ENCODE assay signal across 1 cellular context in genomic region chr6:139374357-139375238, GRCh38.
TF ChIP-seq lines count a peak whose summit lies in the region.

A gene with protein sequence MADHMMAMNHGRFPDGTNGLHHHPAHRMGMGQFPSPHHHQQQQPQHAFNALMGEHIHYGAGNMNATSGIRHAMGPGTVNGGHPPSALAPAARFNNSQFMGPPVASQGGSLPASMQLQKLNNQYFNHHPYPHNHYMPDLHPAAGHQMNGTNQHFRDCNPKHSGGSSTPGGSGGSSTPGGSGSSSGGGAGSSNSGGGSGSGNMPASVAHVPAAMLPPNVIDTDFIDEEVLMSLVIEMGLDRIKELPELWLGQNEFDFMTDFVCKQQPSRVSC (minus strand): TSS chr6:139374648. CDS start chr6:139373944, 704 bp downstream.

TF ChIP-seq in K562, 482 proteins besides CTCF, POLR2A, EP300 and RAD21 (continued from another document and continues in another):
- TF ChIP-seq, protein P1, sequence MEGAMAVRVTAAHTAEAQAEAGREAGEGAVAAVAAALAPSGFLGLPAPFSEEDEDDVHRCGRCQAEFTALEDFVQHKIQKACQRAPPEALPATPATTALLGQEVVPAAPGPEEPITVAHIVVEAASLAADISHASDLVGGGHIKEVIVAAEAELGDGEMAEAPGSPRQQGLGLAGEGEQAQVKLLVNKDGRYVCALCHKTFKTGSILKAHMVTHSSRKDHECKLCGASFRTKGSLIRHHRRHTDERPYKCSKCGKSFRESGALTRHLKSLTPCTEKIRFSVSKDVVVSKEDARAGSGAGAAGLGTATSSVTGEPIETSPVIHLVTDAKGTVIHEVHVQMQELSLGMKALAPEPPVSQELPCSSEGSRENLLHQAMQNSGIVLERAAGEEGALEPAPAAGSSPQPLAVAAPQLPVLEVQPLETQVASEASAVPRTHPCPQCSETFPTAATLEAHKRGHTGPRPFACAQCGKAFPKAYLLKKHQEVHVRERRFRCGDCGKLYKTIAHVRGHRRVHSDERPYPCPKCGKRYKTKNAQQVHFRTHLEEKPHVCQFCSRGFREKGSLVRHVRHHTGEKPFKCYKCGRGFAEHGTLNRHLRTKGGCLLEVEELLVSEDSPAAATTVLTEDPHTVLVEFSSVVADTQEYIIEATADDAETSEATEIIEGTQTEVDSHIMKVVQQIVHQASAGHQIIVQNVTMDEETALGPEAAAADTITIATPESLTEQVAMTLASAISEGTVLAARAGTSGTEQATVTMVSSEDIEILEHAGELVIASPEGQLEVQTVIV (CRISPR knock-in tag; IDR thresholded peaks at IDR 0.05; ENCODE audit: borderline replicate concordance): no peak; the same call in 1 of the 2 replicates
- peak; percentile 78 for TF ChIP-seq VEZF1 (CRISPR knock-in tag; IDR thresholded peaks at IDR 0.05)
- TF ChIP-seq ARID2 (IDR thresholded peaks at IDR 0.05): no peak
- TF ChIP-seq, protein P2, sequence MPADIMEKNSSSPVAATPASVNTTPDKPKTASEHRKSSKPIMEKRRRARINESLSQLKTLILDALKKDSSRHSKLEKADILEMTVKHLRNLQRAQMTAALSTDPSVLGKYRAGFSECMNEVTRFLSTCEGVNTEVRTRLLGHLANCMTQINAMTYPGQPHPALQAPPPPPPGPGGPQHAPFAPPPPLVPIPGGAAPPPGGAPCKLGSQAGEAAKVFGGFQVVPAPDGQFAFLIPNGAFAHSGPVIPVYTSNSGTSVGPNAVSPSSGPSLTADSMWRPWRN (IDR thresholded peaks at IDR 0.05; ENCODE audit: low read depth): no peak
- peak; percentile 67 for TF ChIP-seq HMGN3 (IDR thresholded peaks at IDR 0.05; ENCODE audit: borderline replicate concordance, extremely low read depth, insufficient read length, low read depth, low read length)
- TF ChIP-seq KAT7 (CRISPR knock-in tag; IDR thresholded peaks at IDR 0.05; ENCODE audit: borderline replicate concordance): peak; percentile 79
- no peak for TF ChIP-seq ZNF717 (CRISPR knock-in tag; IDR thresholded peaks at IDR 0.05)
- TF ChIP-seq HDAC1 (IDR thresholded peaks at IDR 0.05): peak in 1 of 2 experiments; percentile 44; a peak in 1 of 4 replicates
- no peak for TF ChIP-seq RFX1 (IDR thresholded peaks at IDR 0.05)
- TF ChIP-seq MED1 (CRISPR knock-in tag; IDR thresholded peaks at IDR 0.05; ENCODE audit: borderline replicate concordance): no peak
- TF ChIP-seq NR4A1 (CRISPR knock-in tag; IDR thresholded peaks at IDR 0.05): 0 out of 2 replicates have a peak, but pooled peaks have one; percentile 30
- 0 out of 2 replicates have a peak, but pooled peaks have one; percentile 15 for TF ChIP-seq NR4A1 (tag; IDR thresholded peaks at IDR 0.05)
- peak; percentile 88 for TF ChIP-seq PHB (CRISPR knock-in tag; IDR thresholded peaks at IDR 0.05)
- no peak for TF ChIP-seq ZKSCAN3 (CRISPR knock-in tag; IDR thresholded peaks at IDR 0.05)
- TF ChIP-seq CBX3 (IDR thresholded peaks at IDR 0.05; ENCODE audit: borderline replicate concordance in 1 of 2, low read length in 2 of 2): peak in 1 of 2 experiments; percentile 91; a peak in 2 of 3 replicates
- TF ChIP-seq ZBTB5 (IDR thresholded peaks at IDR 0.05): no peak
- TF ChIP-seq YY1 (IDR thresholded peaks at IDR 0.05; ENCODE audit: borderline replicate concordance in 1 of 3, control insufficient read depth in 1 of 3, extremely low read depth in 1 of 3, insufficient read depth in 3 of 3, insufficient read length in 1 of 3, insufficient replicate concordance in 2 of 3, low read depth in 1 of 3, low read length in 2 of 3): peak in 2 of 3 experiments; percentile 67 to 75
- TF ChIP-seq, protein P3, sequence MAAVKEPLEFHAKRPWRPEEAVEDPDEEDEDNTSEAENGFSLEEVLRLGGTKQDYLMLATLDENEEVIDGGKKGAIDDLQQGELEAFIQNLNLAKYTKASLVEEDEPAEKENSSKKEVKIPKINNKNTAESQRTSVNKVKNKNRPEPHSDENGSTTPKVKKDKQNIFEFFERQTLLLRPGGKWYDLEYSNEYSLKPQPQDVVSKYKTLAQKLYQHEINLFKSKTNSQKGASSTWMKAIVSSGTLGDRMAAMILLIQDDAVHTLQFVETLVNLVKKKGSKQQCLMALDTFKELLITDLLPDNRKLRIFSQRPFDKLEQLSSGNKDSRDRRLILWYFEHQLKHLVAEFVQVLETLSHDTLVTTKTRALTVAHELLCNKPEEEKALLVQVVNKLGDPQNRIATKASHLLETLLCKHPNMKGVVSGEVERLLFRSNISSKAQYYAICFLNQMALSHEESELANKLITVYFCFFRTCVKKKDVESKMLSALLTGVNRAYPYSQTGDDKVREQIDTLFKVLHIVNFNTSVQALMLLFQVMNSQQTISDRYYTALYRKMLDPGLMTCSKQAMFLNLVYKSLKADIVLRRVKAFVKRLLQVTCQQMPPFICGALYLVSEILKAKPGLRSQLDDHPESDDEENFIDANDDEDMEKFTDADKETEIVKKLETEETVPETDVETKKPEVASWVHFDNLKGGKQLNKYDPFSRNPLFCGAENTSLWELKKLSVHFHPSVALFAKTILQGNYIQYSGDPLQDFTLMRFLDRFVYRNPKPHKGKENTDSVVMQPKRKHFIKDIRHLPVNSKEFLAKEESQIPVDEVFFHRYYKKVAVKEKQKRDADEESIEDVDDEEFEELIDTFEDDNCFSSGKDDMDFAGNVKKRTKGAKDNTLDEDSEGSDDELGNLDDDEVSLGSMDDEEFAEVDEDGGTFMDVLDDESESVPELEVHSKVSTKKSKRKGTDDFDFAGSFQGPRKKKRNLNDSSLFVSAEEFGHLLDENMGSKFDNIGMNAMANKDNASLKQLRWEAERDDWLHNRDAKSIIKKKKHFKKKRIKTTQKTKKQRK (IDR thresholded peaks at IDR 0.05; ENCODE audit: borderline replicate concordance, low read depth, low read length): no peak
- TF ChIP-seq ZNF668 (CRISPR knock-in tag; IDR thresholded peaks at IDR 0.05): no peak
- TF ChIP-seq, protein P4, sequence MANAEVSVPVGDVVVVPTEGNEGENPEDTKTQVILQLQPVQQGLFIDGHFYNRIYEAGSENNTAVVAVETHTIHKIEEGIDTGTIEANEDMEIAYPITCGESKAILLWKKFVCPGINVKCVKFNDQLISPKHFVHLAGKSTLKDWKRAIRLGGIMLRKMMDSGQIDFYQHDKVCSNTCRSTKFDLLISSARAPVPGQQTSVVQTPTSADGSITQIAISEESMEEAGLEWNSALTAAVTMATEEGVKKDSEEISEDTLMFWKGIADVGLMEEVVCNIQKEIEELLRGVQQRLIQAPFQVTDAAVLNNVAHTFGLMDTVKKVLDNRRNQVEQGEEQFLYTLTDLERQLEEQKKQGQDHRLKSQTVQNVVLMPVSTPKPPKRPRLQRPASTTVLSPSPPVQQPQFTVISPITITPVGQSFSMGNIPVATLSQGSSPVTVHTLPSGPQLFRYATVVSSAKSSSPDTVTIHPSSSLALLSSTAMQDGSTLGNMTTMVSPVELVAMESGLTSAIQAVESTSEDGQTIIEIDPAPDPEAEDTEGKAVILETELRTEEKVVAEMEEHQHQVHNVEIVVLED (CRISPR knock-in tag; IDR thresholded peaks at IDR 0.05): peak; percentile 32; the same call in 1 of the 2 replicates
- no peak for TF ChIP-seq ZBTB12 (CRISPR knock-in tag; IDR thresholded peaks at IDR 0.05)
- TF ChIP-seq, protein P5, sequence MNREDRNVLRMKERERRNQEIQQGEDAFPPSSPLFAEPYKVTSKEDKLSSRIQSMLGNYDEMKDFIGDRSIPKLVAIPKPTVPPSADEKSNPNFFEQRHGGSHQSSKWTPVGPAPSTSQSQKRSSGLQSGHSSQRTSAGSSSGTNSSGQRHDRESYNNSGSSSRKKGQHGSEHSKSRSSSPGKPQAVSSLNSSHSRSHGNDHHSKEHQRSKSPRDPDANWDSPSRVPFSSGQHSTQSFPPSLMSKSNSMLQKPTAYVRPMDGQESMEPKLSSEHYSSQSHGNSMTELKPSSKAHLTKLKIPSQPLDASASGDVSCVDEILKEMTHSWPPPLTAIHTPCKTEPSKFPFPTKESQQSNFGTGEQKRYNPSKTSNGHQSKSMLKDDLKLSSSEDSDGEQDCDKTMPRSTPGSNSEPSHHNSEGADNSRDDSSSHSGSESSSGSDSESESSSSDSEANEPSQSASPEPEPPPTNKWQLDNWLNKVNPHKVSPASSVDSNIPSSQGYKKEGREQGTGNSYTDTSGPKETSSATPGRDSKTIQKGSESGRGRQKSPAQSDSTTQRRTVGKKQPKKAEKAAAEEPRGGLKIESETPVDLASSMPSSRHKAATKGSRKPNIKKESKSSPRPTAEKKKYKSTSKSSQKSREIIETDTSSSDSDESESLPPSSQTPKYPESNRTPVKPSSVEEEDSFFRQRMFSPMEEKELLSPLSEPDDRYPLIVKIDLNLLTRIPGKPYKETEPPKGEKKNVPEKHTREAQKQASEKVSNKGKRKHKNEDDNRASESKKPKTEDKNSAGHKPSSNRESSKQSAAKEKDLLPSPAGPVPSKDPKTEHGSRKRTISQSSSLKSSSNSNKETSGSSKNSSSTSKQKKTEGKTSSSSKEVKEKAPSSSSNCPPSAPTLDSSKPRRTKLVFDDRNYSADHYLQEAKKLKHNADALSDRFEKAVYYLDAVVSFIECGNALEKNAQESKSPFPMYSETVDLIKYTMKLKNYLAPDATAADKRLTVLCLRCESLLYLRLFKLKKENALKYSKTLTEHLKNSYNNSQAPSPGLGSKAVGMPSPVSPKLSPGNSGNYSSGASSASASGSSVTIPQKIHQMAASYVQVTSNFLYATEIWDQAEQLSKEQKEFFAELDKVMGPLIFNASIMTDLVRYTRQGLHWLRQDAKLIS (CRISPR knock-in tag; IDR thresholded peaks at IDR 0.05): peak; percentile 97
- peak; percentile 97 for TF ChIP-seq LCOR (CRISPR knock-in tag; IDR thresholded peaks at IDR 0.05)
- no peak for TF ChIP-seq SIRT6 (IDR thresholded peaks at IDR 0.05; ENCODE audit: low read depth, low read length)
- TF ChIP-seq, protein P6, sequence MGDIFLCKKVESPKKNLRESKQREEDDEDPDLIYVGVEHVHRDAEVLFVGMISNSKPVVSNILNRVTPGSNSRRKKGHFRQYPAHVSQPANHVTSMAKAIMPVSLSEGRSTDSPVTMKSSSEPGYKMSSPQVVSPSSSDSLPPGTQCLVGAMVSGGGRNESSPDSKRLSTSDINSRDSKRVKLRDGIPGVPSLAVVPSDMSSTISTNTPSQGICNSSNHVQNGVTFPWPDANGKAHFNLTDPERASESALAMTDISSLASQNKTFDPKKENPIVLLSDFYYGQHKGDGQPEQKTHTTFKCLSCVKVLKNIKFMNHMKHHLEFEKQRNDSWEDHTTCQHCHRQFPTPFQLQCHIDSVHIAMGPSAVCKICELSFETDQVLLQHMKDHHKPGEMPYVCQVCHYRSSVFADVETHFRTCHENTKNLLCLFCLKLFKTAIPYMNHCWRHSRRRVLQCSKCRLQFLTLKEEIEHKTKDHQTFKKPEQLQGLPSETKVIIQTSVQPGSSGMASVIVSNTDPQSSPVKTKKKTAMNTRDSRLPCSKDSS (IDR thresholded peaks at IDR 0.05; ENCODE audit: low read depth, partially characterized antibody): no peak
- TF ChIP-seq BRD9 (IDR thresholded peaks at IDR 0.05; ENCODE audit: low read depth, partially characterized antibody): no peak
- TF ChIP-seq ZNF518B (CRISPR knock-in tag; IDR thresholded peaks at IDR 0.05): no peak
